ENCODE assay signal across 1 cellular context in genomic region chr11:46524201-46524600, GRCh38.
TF ChIP-seq lines count a peak whose summit lies in the region.

No MANE protein-coding gene starts in this region.

TF ChIP-seq in GM23338, 12 proteins besides CTCF, POLR2A, EP300 and RAD21 (continued from another document):
- TF ChIP-seq ZNF462 (CRISPR knock-in tag; IDR thresholded peaks at IDR 0.05) (no peak), POLR2AphosphoS5 (IDR thresholded peaks at IDR 0.05; ENCODE audit: low read depth) (no peak), EZH2phosphoT487 (IDR thresholded peaks at IDR 0.05; ENCODE audit: unreplicated experiment) (no peak), ETS1 (IDR thresholded peaks at IDR 0.05) (no peak), EZH2 (IDR thresholded peaks at IDR 0.05; ENCODE audit: low read depth, unreplicated experiment) (no peak), ZNF331 (CRISPR knock-in tag; IDR thresholded peaks at IDR 0.05; ENCODE audit: low read depth) (no peak), STAT1 (IDR thresholded peaks at IDR 0.05; ENCODE audit: unreplicated experiment) (no peak)
